ENCODE assay signal across 19 cellular contexts in the genomic region with DNA sequence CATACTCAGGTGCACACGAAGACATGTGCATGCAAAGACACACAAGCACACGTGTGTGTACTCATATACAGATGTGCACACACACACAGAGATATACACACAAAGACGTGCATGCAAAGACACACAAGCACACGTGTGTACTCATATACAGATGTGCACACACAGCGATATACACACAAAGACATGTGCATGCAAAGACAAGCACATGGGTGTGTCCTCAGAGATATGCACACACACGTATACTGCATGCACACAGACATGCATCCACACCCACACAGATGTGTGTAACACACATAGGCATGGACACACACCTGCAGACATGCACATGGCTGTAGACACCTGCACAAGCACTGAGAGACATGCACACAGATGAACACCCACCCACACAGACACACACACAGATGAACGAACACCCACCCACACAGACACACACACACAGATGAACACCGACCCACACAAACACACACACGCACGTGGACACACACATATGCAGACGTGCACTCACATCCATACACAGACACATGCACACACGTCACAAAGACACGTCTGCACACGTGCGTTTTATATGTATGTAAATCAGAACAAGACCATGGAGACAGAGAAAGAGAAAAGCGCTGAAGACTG.
DNase-seq lines count a peak whose midpoint lies in the region; ATAC-seq, FAIRE-seq and TF ChIP-seq lines count a peak whose summit lies in the region.
"Had no signal": no experiment of that assay in that cellular context is flagged by ENCODE, and none has a peak within 500 bp of the region (broad histone marks: within the 10 kb centered on the region; RNA-seq: fewer than 3 reads in every experiment).

No MANE protein-coding gene starts in this region.

- peak overlapping the region; percentile 17 for H3K27ac Mint-ChIP-seq in neural crest cell (ENCODE audit: unreplicated experiment)
- no peak overlapping the region for H3K27ac Mint-ChIP-seq in T-helper 17 cell
- H3K27ac Mint-ChIP-seq in osteocyte (ENCODE audit: unreplicated experiment), result no peak overlapping the region
- H3K27ac Mint-ChIP-seq: CD4-positive, alpha-beta T cell; HFFc6 had no signal

- H3K14ac ChIP-seq in H1 (ENCODE audit: insufficient read length), result no peak overlapping the region

- no peaks in the 10 kb centered on the region for H3K79me2 ChIP-seq in H1 (ENCODE audit: control insufficient read depth in 1 of 2, insufficient read depth in 2 of 2, low read length in 2 of 2)

- H3K4me2 ChIP-seq in H1 (ENCODE audit: insufficient read depth in 1 of 2, low read depth in 2 of 2, low read length in 2 of 2), result no peak overlapping the region
- H3K4me2 ChIP-seq: A549 had no signal

- no peaks in the 10 kb centered on the region for H3K9me3 Mint-ChIP-seq in neural crest cell
- no peaks in the 10 kb centered on the region for H3K9me3 Mint-ChIP-seq in osteocyte (ENCODE audit: unreplicated experiment)
- H3K9me3 Mint-ChIP-seq: CD4-positive, alpha-beta T cell; HFFc6 had no signal

- H3K36me3 Mint-ChIP-seq in neural crest cell (ENCODE audit: low read depth), result peaks cover 4% of the 10 kb centered on the region
- peaks cover 10% of the 10 kb centered on the region for H3K36me3 Mint-ChIP-seq in T-helper 17 cell (ENCODE audit: low read depth)
- H3K36me3 Mint-ChIP-seq in osteocyte (ENCODE audit: unreplicated experiment), result peaks cover 6% of the 10 kb centered on the region

- H2AK5ac ChIP-seq in H1 (ENCODE audit: low read depth, low read length), result no peak overlapping the region

- no peak overlapping the region; the same call in 1 of the 2 replicates for H2BK12ac ChIP-seq in H1 (ENCODE audit: low read depth, low read length)

- H3K27me3 Mint-ChIP-seq in neural crest cell (ENCODE audit: low read depth) (no peaks in the 10 kb centered on the region), T-helper 17 cell (no peaks in the 10 kb centered on the region), osteocyte (ENCODE audit: unreplicated experiment) (no peaks in the 10 kb centered on the region)
- H3K27me3 Mint-ChIP-seq: CD4-positive, alpha-beta T cell had no signal

- H3K56ac ChIP-seq in H1 (replicated peaks; ENCODE audit: insufficient read length, low read depth, low read length), result no peak overlapping the region

- intact Hi-C loops in vagina (cut with DNase I), result no loop called here

- H3K27me3 ChIP-seq in H1 (replicated peaks in 1 of 4; ENCODE audit: control insufficient read depth in 3 of 4, extremely low read depth in 1 of 4, insufficient read depth in 3 of 4, low read length in 3 of 4), result no peaks in the 10 kb centered on the region
- H3K27me3 ChIP-seq in vagina, result no peaks in the 10 kb centered on the region

- no peak overlapping the region for H2AFZ ChIP-seq in H1 (ENCODE audit: low read length)
- H2AFZ ChIP-seq: GM23248 had no signal

- no peak overlapping the region for H3K18ac ChIP-seq in H1 (ENCODE audit: extremely low read depth, low read length)

- POLR2A ChIA-PET in H1 (lab: Charles Lee; ENCODE audit: partially characterized antibody), result no interaction called here

- no peak overlapping the region for H2BK5ac ChIP-seq in H1 (ENCODE audit: low read depth, low read length)

- H3K27ac ChIP-seq in H1 (ENCODE audit: low read depth, low read length), result no peak overlapping the region
- H3K27ac ChIP-seq in vagina, result no peak overlapping the region
- H3K27ac ChIP-seq: 22Rv1, A549, C4-2B, GM23248 had no signal

- 96% methylated on average over 16 of the region's 16 CpGs; no CpG with 5 or more reads in 1 of the 2 experiments for WGBS in H1 (ENCODE audit: extremely low coverage in 1 of 2, insufficient coverage in 1 of 2, insufficient read length in 1 of 2, insufficient replicate concordance in 2 of 2, low coverage in 1 of 2, low lambda C conversion rate in 2 of 2, missing lambda C conversion rate in 1 of 2), 2 experiments

- peak; percentile 51 for FAIRE-seq in HTR-8/SVneo (lab: Jason Lieb, UNC)
- FAIRE-seq in H1 (lab: Jason Lieb, UNC), result no peak
- FAIRE-seq: A549, H54 had no signal

- ATAC-seq in T-helper 17 cell, result no peak
- ATAC-seq: A549 had no signal

- no peak overlapping the region for H2BK20ac ChIP-seq in H1 (ENCODE audit: low read length)

- no peak overlapping the region for H4K8ac ChIP-seq in H1 (ENCODE audit: extremely low read depth, insufficient read depth, low read length)

- H2BK15ac ChIP-seq in H1 (ENCODE audit: low read length), result 0 out of 2 replicates have a peak overlapping the region, but pooled peaks have one; percentile 20

- no peak overlapping the region for H3K23ac ChIP-seq in H1 (ENCODE audit: insufficient read length)

- H3K9ac ChIP-seq in H1 (replicated peaks in 1 of 4; ENCODE audit: extremely low read depth in 1 of 4, low read depth in 3 of 4, low read length in 3 of 4), result no peak overlapping the region
- H3K9ac ChIP-seq: GM23248 had no signal

- H3K79me1 ChIP-seq in H1 (ENCODE audit: low read depth, low read length), result no peaks in the 10 kb centered on the region; the same call in 1 of the 2 replicates

- peaks cover 0 to 14% of the 10 kb centered on the region in 2 experiments for H4K20me1 ChIP-seq in H1 (replicated peaks in 1 of 2; ENCODE audit: control insufficient read depth in 1 of 2, insufficient read depth in 2 of 2, low read length in 2 of 2)

- no peak overlapping the region for H3K4ac ChIP-seq in H1 (replicated peaks; ENCODE audit: insufficient read length, low read depth, low read length)

- no peak overlapping the region for H4K91ac ChIP-seq in H1 (replicated peaks; ENCODE audit: insufficient read length, low read length)

- TF ChIP-seq POLR2A in H1 (IDR thresholded peaks at IDR 0.05; ENCODE audit: control extremely low read depth in 1 of 2, low read depth in 2 of 2, low read length in 2 of 2) (no peak), vagina (IDR thresholded peaks at IDR 0.05) (no peak)

- no peak for TF ChIP-seq RAD21 in H1 (IDR thresholded peaks at IDR 0.05 in 1 of 2, conservative IDR thresholded peaks at IDR 0.05 in 1 of 2; ENCODE audit: low read depth in 2 of 2, low read length in 2 of 2)

- H3K4me3 ChIP-seq in H1 (ENCODE audit: extremely low read depth in 1 of 4, insufficient read depth in 2 of 4, low read depth in 3 of 4, low read length in 4 of 4), result no peak overlapping the region
- no peak overlapping the region for H3K4me3 ChIP-seq in vagina
- H3K4me3 ChIP-seq: A549, GM23248 had no signal

- H3K4me1 Mint-ChIP-seq in neural crest cell, result peaks cover 2% of the 10 kb centered on the region
- peaks cover 7% of the 10 kb centered on the region for H3K4me1 Mint-ChIP-seq in T-helper 17 cell
- H3K4me1 Mint-ChIP-seq in osteocyte (ENCODE audit: unreplicated experiment), result no peaks in the 10 kb centered on the region

- CTCF ChIA-PET in H1 (lab: Charles Lee; ENCODE audit: partially characterized antibody), result interaction anchor here (1.3 kb wide), 1 partner anchor 301 kb away, joined by 4 read pairs; no protein-coding TSS in a partner anchor

- peaks cover 0 to 5% (median 0%) of the 10 kb centered on the region in 4 experiments; a peak in 1 of 8 replicates for H3K36me3 ChIP-seq in H1 (ENCODE audit: control insufficient read depth in 2 of 4, insufficient read depth in 4 of 4, low read length in 3 of 4)
- peaks cover 0 to 57% of the 10 kb centered on the region in 2 donors for H3K36me3 ChIP-seq in vagina

- TF ChIP-seq CTCF in H1 (IDR thresholded peaks at IDR 0.05; ENCODE audit: control extremely low read depth in 1 of 3, insufficient read depth in 1 of 3, low read depth in 1 of 3, low read length in 3 of 3), result no peak
- no peak for TF ChIP-seq CTCF in neural crest cell (conservative IDR thresholded peaks at IDR 0.05)
- no peak for TF ChIP-seq CTCF in vagina (IDR thresholded peaks at IDR 0.05)
- TF ChIP-seq CTCF in osteocyte (IDR thresholded peaks at IDR 0.05), result no peak

- H3K23me2 ChIP-seq in H1 (ENCODE audit: low read depth, low read length), result peaks cover 3% of the 10 kb centered on the region; the same call in 1 of the 2 replicates

- no peak for TF ChIP-seq EP300 in H1 (IDR thresholded peaks at IDR 0.05; ENCODE audit: borderline replicate concordance in 1 of 2, low read depth in 2 of 2, low read length in 2 of 2)

- DNase-seq in NCI-H526 treated with DMSO at 0.1 percent for 48 hours (lab: John Stamatoyannopoulos, UW) (peak; percentile 1), NCI-H526 (lab: John Stamatoyannopoulos, UW) (no peak), HTR-8/SVneo (ENCODE audit: insufficient read length, low spot score) (no peak), H1 (ENCODE audit: low read depth in 1 of 2, low spot score in 2 of 2) (no peak), neural crest cell (ENCODE audit: low read depth, low spot score) (no peak), vagina (ENCODE audit: extremely low spot score in 2 of 2) (no peak), T-helper 17 cell (no peak), osteocyte (ENCODE audit: extremely low spot score, unreplicated experiment) (no peak)
- DNase-seq: AML-193; CD4-positive, alpha-beta T cell; DMS79 treated with DMSO at 0.1 percent for 48 hours; GF-D8; GM23248; HCEC 1CT; HFFc6 had no signal

- H3K4me1 ChIP-seq in H1 (replicated peaks in 1 of 4; ENCODE audit: control insufficient read depth in 3 of 4, insufficient read depth in 4 of 4, low read length in 3 of 4), result no peaks in the 10 kb centered on the region
- no peaks in the 10 kb centered on the region for H3K4me1 ChIP-seq in vagina
- H3K4me1 ChIP-seq: A549 had no signal

- H3K4me3 Mint-ChIP-seq in neural crest cell (no peak overlapping the region), T-helper 17 cell (no peak overlapping the region), osteocyte (ENCODE audit: unreplicated experiment) (no peak overlapping the region)
- H3K4me3 Mint-ChIP-seq: CD4-positive, alpha-beta T cell; HFFc6 had no signal

- H2BK120ac ChIP-seq in H1 (replicated peaks; ENCODE audit: low read depth, low read length), result no peak overlapping the region

- H3K9me3 ChIP-seq in H1 (ENCODE audit: insufficient read depth in 2 of 2, low read depth in 1 of 2, low read length in 1 of 2) (no peaks in the 10 kb centered on the region), vagina (no peaks in the 10 kb centered on the region), T-helper 17 cell (ENCODE audit: control insufficient read depth, low read length, poor library complexity, severe bottlenecking) (no peaks in the 10 kb centered on the region)
- H3K9me3 ChIP-seq: A549 had no signal

- H4K5ac ChIP-seq in H1 (ENCODE audit: insufficient read length, low read depth, low read length), result no peak overlapping the region

TF ChIP-seq in H1, 55 proteins besides CTCF, POLR2A, EP300 and RAD21:
- TF ChIP-seq CHD1 (IDR thresholded peaks at IDR 0.05; ENCODE audit: low read depth, low read length) (no peak), SRF (IDR thresholded peaks at IDR 0.05; ENCODE audit: low read depth, low read length) (no peak)
